ENCODE assay signal across 8 cellular contexts in genomic region chrX:112840382-112841113, GRCh38. TPM values are rescaled to one million over a fixed set of nuclear protein-coding genes. Genes with fewer than 3 reads are reported as not detected.
DNase-seq lines count a peak whose midpoint lies in the region; ATAC-seq and TF ChIP-seq lines count a peak whose summit lies in the region.

A gene with protein sequence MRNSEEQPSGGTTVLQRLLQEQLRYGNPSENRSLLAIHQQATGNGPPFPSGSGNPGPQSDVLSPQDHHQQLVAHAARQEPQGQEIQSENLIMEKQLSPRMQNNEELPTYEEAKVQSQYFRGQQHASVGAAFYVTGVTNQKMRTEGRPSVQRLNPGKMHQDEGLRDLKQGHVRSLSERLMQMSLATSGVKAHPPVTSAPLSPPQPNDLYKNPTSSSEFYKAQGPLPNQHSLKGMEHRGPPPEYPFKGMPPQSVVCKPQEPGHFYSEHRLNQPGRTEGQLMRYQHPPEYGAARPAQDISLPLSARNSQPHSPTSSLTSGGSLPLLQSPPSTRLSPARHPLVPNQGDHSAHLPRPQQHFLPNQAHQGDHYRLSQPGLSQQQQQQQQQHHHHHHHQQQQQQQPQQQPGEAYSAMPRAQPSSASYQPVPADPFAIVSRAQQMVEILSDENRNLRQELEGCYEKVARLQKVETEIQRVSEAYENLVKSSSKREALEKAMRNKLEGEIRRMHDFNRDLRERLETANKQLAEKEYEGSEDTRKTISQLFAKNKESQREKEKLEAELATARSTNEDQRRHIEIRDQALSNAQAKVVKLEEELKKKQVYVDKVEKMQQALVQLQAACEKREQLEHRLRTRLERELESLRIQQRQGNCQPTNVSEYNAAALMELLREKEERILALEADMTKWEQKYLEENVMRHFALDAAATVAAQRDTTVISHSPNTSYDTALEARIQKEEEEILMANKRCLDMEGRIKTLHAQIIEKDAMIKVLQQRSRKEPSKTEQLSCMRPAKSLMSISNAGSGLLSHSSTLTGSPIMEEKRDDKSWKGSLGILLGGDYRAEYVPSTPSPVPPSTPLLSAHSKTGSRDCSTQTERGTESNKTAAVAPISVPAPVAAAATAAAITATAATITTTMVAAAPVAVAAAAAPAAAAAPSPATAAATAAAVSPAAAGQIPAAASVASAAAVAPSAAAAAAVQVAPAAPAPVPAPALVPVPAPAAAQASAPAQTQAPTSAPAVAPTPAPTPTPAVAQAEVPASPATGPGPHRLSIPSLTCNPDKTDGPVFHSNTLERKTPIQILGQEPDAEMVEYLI (minus strand): TSS chrX:112840831. CDS start chrX:112823126, 17,705 bp downstream.

- no peaks in the 10 kb centered on the region for H3K27me3 ChIP-seq in liver (ENCODE audit: control insufficient read depth in 4 of 4, insufficient read depth in 4 of 4, low read length in 3 of 4)

- TF ChIP-seq CTCF in liver (IDR thresholded peaks at IDR 0.05; ENCODE audit: low read depth, low read length, missing input control): no peak

- peak; percentile 81 to 82 for DNase-seq in NCI-H2081 (lab: John Stamatoyannopoulos, UW)
- DNase-seq in NCI-H2081 treated with DMSO at 0.1 percent for 48 hours (lab: John Stamatoyannopoulos, UW): no peak
- DNase-seq in NCI-H2227 treated with DMSO at 0.1 percent for 48 hours (lab: John Stamatoyannopoulos, UW): peak; percentile 73
- DNase-seq in activated CD4-positive, alpha-beta T cell treated with anti-CD3 and anti-CD28 coated beads, Interleukin-2, amount 50 U/mL, for 1 hour: peak; percentile 47
- DNase-seq in dermis microvascular lymphatic vessel endothelial cell (ENCODE audit: low read depth in 2 of 2): peak; percentile 11 to 52
- DNase-seq in stimulated activated CD4-positive, alpha-beta T cell treated with anti-CD3 and anti-CD28 coated beads, Interleukin-2, amount 100 ng/mL, for 48 hours: peak; percentile 21 to 23

- TF ChIP-seq RAD21 in liver (IDR thresholded peaks at IDR 0.05): peak in 1 of 2 donors; percentile 25

- no peaks in the 10 kb centered on the region for H3K36me3 ChIP-seq in liver (ENCODE audit: control insufficient read depth in 4 of 4, insufficient read depth in 3 of 4, low read depth in 1 of 4, low read length in 3 of 4)

- H3K9me3 ChIP-seq in liver (ENCODE audit: control insufficient read depth in 4 of 4, low read length in 3 of 4): no peaks in the 10 kb centered on the region

- peaks cover 1 to 13% (median 9%) of the 10 kb centered on the region in 4 donors for H3K4me1 ChIP-seq in liver (ENCODE audit: control insufficient read depth in 4 of 4, insufficient read depth in 4 of 4, low read length in 3 of 4)

- peak within 1 kb of the TSS; percentile 56 to 62 for H3K27ac ChIP-seq in liver (ENCODE audit: low read depth in 1 of 2, low read length in 2 of 2)

- peak within 1 kb of the TSS; percentile 74 to 91 (median 75) for H3K4me3 ChIP-seq in liver (ENCODE audit: low read depth in 1 of 3, low read length in 3 of 3)

- WGBS in liver: under 1% methylated on average over 49 of the region's 49 CpGs

- ATAC-seq in HG03025 (IDR thresholded peaks at IDR 0.05; ENCODE audit: low FRiP score, unreplicated experiment): peak; percentile 77

- H3K9ac ChIP-seq in liver (ENCODE audit: low read depth in 1 of 2, low read length in 2 of 2): peak within 1 kb of the TSS; percentile 39 to 65

TF ChIP-seq in liver, 16 proteins besides CTCF, POLR2A, EP300 and RAD21:
- TF ChIP-seq TAF1 (conservative IDR thresholded peaks at IDR 0.05) (no peak), RXRA (IDR thresholded peaks at IDR 0.05) (no peak), JUND (IDR thresholded peaks at IDR 0.05) (no peak), ATF3 (IDR thresholded peaks at IDR 0.05) (no peak), EGR1 (IDR thresholded peaks at IDR 0.05; ENCODE audit: low read depth in 2 of 2) (no peak), NR2F2 (IDR thresholded peaks at IDR 0.05) (no peak), SP1 (IDR thresholded peaks at IDR 0.05) (no peak), HNF4A (conservative IDR thresholded peaks at IDR 0.05) (peak in 1 of 2 donors; percentile 3), ZBTB33 (IDR thresholded peaks at IDR 0.05) (no peak), FOXA1 (IDR thresholded peaks at IDR 0.05) (no peak), FOXA2 (IDR thresholded peaks at IDR 0.05) (no peak), YY1 (IDR thresholded peaks at IDR 0.05) (peak; percentile 37), HNF4G (IDR thresholded peaks at IDR 0.05) (no peak), GABPA (IDR thresholded peaks at IDR 0.05 in 1 of 2, conservative IDR thresholded peaks at IDR 0.05 in 1 of 2) (no peak)
- TF ChIP-seq, protein P1, sequence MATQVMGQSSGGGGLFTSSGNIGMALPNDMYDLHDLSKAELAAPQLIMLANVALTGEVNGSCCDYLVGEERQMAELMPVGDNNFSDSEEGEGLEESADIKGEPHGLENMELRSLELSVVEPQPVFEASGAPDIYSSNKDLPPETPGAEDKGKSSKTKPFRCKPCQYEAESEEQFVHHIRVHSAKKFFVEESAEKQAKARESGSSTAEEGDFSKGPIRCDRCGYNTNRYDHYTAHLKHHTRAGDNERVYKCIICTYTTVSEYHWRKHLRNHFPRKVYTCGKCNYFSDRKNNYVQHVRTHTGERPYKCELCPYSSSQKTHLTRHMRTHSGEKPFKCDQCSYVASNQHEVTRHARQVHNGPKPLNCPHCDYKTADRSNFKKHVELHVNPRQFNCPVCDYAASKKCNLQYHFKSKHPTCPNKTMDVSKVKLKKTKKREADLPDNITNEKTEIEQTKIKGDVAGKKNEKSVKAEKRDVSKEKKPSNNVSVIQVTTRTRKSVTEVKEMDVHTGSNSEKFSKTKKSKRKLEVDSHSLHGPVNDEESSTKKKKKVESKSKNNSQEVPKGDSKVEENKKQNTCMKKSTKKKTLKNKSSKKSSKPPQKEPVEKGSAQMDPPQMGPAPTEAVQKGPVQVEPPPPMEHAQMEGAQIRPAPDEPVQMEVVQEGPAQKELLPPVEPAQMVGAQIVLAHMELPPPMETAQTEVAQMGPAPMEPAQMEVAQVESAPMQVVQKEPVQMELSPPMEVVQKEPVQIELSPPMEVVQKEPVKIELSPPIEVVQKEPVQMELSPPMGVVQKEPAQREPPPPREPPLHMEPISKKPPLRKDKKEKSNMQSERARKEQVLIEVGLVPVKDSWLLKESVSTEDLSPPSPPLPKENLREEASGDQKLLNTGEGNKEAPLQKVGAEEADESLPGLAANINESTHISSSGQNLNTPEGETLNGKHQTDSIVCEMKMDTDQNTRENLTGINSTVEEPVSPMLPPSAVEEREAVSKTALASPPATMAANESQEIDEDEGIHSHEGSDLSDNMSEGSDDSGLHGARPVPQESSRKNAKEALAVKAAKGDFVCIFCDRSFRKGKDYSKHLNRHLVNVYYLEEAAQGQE (IDR thresholded peaks at IDR 0.05): peak; percentile 20
- TF ChIP-seq, protein P2, sequence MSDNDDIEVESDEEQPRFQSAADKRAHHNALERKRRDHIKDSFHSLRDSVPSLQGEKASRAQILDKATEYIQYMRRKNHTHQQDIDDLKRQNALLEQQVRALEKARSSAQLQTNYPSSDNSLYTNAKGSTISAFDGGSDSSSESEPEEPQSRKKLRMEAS (IDR thresholded peaks at IDR 0.05): no peak
TF ChIP-seq in liver: peak in this region for 3.

RNA-seq across cellular contexts. Expression of the gene that starts here (rescaled TPM):
- total RNA-seq in dermis microvascular lymphatic vessel endothelial cell: 2.6 and 10.9 TPM in 2 replicates
- 1 to 10 TPM; 1.5 to 2.6 TPM for total RNA-seq in liver
- polyA plus RNA-seq in liver: 1 to 10 TPM; 1.1 to 2.2 TPM
